Comparison of ENCODE assay signal across 22 cellular contexts in the genomic region with DNA sequence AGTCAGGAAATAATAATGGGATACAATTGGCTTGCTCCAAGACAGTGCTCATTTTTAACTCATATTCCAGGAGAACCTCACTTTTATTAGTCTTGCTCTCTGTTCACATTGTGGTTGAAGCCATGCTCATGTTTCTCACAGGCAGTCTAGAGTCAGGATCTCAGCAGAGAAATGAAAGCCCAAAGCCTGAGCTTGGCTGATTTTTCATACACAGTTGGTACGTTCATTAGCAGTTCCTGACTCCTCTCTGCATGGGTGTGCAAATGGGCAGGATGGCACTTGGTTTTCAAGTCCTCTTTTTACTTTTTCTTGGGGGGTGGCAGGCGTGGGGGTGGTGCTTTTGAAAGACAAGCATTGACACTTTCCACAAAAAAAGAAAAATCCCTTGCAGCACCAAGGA.
"Had no signal": no experiment of that assay in that cellular context is flagged by ENCODE, and none has a peak within 500 bp of the region (broad histone marks: within the 10 kb centered on the region; RNA-seq: fewer than 3 reads in every experiment).

No MANE protein-coding gene starts in this region.

- DNase-seq: dorsolateral prefrontal cortex; effector CD8-positive, alpha-beta T cell; endodermal cell; foreskin keratinocyte; heart right ventricle; hippocampal formation; left cardiac atrium; left lung; mesenchymal stem cell; naive thymus-derived CD8-positive, alpha-beta T cell; stimulated activated CD4-positive, alpha-beta T cell treated with anti-CD3 and anti-CD28 coated beads, Interleukin-2, amount 100 ng/mL, for 24 hours; stimulated activated CD4-positive, alpha-beta T cell treated with anti-CD3 and anti-CD28 coated beads, Interleukin-4, amount 100 ng/mL, for 24 hours; stimulated activated naive CD4-positive, alpha-beta T cell treated with Interleukin-2 at 50 U/mL for 16 hours; stomach; thyroid gland; trophoblast cell had no signal

- H2AFZ ChIP-seq: parathyroid adenoma had no signal

- H3K27me3 ChIP-seq: dorsolateral prefrontal cortex, esophagus muscularis mucosa, foreskin keratinocyte, gastroesophageal sphincter, heart right ventricle, left lung, stomach, thyroid gland, vagina had no signal

- H3K79me2 ChIP-seq: parathyroid adenoma had no signal

- H3K9me3 ChIP-seq: esophagus muscularis mucosa, gastroesophageal sphincter, heart right ventricle, left lung, stomach, thyroid gland, vagina had no signal

- H3K9ac ChIP-seq: parathyroid adenoma had no signal

- H3K36me3 ChIP-seq: esophagus muscularis mucosa, gastroesophageal sphincter, heart right ventricle, left lung, stomach, thyroid gland, vagina had no signal

- H3K4me3 ChIP-seq: dorsolateral prefrontal cortex, esophagus muscularis mucosa, gastroesophageal sphincter, heart right ventricle, left lung, stomach, thyroid gland, vagina had no signal

- H3K27ac ChIP-seq: esophagus muscularis mucosa, foreskin keratinocyte, gastroesophageal sphincter, heart right ventricle, left lung, parathyroid adenoma, stomach, thyroid gland, vagina had no signal

- ATAC-seq: foreskin keratinocyte; gastroesophageal sphincter; heart right ventricle; left cardiac atrium; left lung; naive thymus-derived CD8-positive, alpha-beta T cell; sciatic nerve; stimulated activated effector memory CD8-positive, alpha-beta T cell treated with anti-CD3 and anti-CD28 coated beads, Interleukin-12 subunit alpha, Interleukin-12 subunit beta, amount 100 ng/mL, for 72 hours had no signal
